Comparison of ENCODE assay signal across 21 cellular contexts in genomic region chrX:25432396-25432795, GRCh38.
"Had no signal": no experiment of that assay in that cellular context is flagged by ENCODE, and none has a peak within 500 bp of the region (broad histone marks: within the 10 kb centered on the region; RNA-seq: fewer than 3 reads in every experiment).

No MANE protein-coding gene starts in this region.

- H3K4me1 ChIP-seq: esophagus squamous epithelium, gastrocnemius medialis, heart right ventricle, left lung, lower lobe of right lung had no signal

- DNase-seq: cortex of kidney; effector CD8-positive, alpha-beta T cell; effector memory CD8-positive, alpha-beta T cell; endodermal cell; erythroblast; esophagus squamous epithelium; foreskin fibroblast; foreskin melanocyte; gastrocnemius medialis; glutamatergic neuron; heart right ventricle; hippocampal formation; kidney; kidney glomerular epithelial cell; left lung; left ventricle myocardium superior; lower lobe of right lung; mesenchymal stem cell; mucosa of descending colon had no signal

- H3K27me3 ChIP-seq: esophagus squamous epithelium, gastrocnemius medialis, heart right ventricle, left lung had no signal

- H3K9me3 ChIP-seq: esophagus squamous epithelium, gastrocnemius medialis, heart right ventricle, left lung, lower lobe of right lung, mucosa of descending colon had no signal

- H3K36me3 ChIP-seq: esophagus squamous epithelium, gastrocnemius medialis, heart right ventricle, left lung, lower lobe of right lung had no signal

- ATAC-seq: effector memory CD8-positive, alpha-beta T cell; esophagus mucosa; gastrocnemius medialis; heart right ventricle; left lung; left ventricle myocardium superior; lower lobe of right lung; mucosa of descending colon had no signal

- H3K27ac ChIP-seq: epithelial cell of prostate, esophagus squamous epithelium, gastrocnemius medialis, heart right ventricle, left lung, lower lobe of right lung had no signal

- H3K4me3 ChIP-seq: esophagus squamous epithelium, gastrocnemius medialis, heart right ventricle, left lung, lower lobe of right lung, mucosa of descending colon had no signal
